ENCODE assay signal across 1 cellular context in genomic region chr12:1093166-1093751, GRCh38.
TF ChIP-seq lines count a peak whose summit lies in the region.

No MANE protein-coding gene starts in this region.

TF ChIP-seq in HepG2, 621 proteins besides CTCF, POLR2A, EP300 and RAD21 (continued from another document):
- TF ChIP-seq SMC3 (IDR thresholded peaks at IDR 0.05; ENCODE audit: low read length) (peak; percentile 52; the same call in 1 of the 2 replicates), KDM5B (CRISPR knock-in tag; IDR thresholded peaks at IDR 0.05; ENCODE audit: borderline replicate concordance) (no peak), ZNF496 (CRISPR knock-in tag; IDR thresholded peaks at IDR 0.05; ENCODE audit: insufficient replicate concordance) (no peak), KMT2B (CRISPR knock-in tag; IDR thresholded peaks at IDR 0.05) (peak; percentile 41; the same call in 1 of the 2 replicates), ZNF329 (CRISPR knock-in tag; IDR thresholded peaks at IDR 0.05; ENCODE audit: low read depth) (no peak), IRX3 (CRISPR knock-in tag; IDR thresholded peaks at IDR 0.05; ENCODE audit: borderline replicate concordance, low read depth) (no peak), ZNF660 (CRISPR knock-in tag; IDR thresholded peaks at IDR 0.05; ENCODE audit: borderline replicate concordance, low read depth) (no peak), MAZ (IDR thresholded peaks at IDR 0.05; ENCODE audit: borderline replicate concordance, low read depth, low read length) (no peak), MAZ (CRISPR knock-in tag; IDR thresholded peaks at IDR 0.05; ENCODE audit: low read depth) (no peak), STAG1 (CRISPR knock-in tag; IDR thresholded peaks at IDR 0.05) (peak; percentile 71)
- TF ChIP-seq, protein P1, sequence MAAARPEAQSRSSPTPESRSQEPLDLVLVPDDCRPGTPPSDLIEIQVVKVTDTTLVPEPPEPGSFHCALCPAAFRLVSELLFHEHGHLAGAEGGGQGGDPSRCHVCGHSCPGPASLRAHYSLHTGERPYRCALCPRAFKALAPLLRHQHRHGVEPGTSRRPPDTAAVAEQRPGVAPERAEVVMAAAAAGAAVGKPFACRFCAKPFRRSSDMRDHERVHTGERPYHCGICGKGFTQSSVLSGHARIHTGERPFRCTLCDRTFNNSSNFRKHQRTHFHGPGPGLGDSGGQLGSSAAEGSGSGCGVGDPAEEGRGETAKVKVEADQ (CRISPR knock-in tag; IDR thresholded peaks at IDR 0.05; ENCODE audit: borderline replicate concordance) = no peak
- TF ChIP-seq, protein P2, sequence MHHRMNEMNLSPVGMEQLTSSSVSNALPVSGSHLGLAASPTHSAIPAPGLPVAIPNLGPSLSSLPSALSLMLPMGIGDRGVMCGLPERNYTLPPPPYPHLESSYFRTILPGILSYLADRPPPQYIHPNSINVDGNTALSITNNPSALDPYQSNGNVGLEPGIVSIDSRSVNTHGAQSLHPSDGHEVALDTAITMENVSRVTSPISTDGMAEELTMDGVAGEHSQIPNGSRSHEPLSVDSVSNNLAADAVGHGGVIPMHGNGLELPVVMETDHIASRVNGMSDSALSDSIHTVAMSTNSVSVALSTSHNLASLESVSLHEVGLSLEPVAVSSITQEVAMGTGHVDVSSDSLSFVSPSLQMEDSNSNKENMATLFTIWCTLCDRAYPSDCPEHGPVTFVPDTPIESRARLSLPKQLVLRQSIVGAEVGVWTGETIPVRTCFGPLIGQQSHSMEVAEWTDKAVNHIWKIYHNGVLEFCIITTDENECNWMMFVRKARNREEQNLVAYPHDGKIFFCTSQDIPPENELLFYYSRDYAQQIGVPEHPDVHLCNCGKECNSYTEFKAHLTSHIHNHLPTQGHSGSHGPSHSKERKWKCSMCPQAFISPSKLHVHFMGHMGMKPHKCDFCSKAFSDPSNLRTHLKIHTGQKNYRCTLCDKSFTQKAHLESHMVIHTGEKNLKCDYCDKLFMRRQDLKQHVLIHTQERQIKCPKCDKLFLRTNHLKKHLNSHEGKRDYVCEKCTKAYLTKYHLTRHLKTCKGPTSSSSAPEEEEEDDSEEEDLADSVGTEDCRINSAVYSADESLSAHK (CRISPR knock-in tag; IDR thresholded peaks at IDR 0.05; ENCODE audit: borderline replicate concordance) = no peak
